In genomic region chr10:82969405-82969804, GRCh38 we compare ENCODE assay signal across 10 cellular contexts.
A peak's percentile ranks its signal among the peaks of the same experiment; 100 is the strongest.
DNase-seq lines count a peak whose midpoint lies in the region; ATAC-seq and TF ChIP-seq lines count a peak whose summit lies in the region.
"Had no signal": no experiment of that assay in that cellular context is flagged by ENCODE, and none has a peak within 500 bp of the region (broad histone marks: within the 10 kb centered on the region; RNA-seq: fewer than 3 reads in every experiment).

No MANE protein-coding gene starts in this region.

- WGBS in liver, result 41% methylated on average over 1 of the region's 1 CpG

- peak; percentile 19 to 34 for TF ChIP-seq CTCF in Caco-2 (IDR thresholded peaks at IDR 0.05; ENCODE audit: insufficient read depth in 1 of 2, low read depth in 1 of 2, low read length in 1 of 2, severe bottlenecking in 1 of 2, unreplicated experiment in 1 of 2)
- peak; percentile 16 for TF ChIP-seq CTCF in liver (IDR thresholded peaks at IDR 0.05; ENCODE audit: low read depth, low read length, missing input control)

- no peaks in the 10 kb centered on the region for H3K9me3 ChIP-seq in Caco-2
- H3K9me3 ChIP-seq in liver (ENCODE audit: control insufficient read depth in 4 of 4, low read length in 3 of 4), result no peaks in the 10 kb centered on the region

- no peaks in the 10 kb centered on the region for H3K36me3 Mint-ChIP-seq in Caco-2 (ENCODE audit: insufficient read depth, unreplicated experiment)

- H3K4me1 ChIP-seq in Caco-2 (no peaks in the 10 kb centered on the region), liver (ENCODE audit: control insufficient read depth in 4 of 4, insufficient read depth in 4 of 4, low read length in 3 of 4) (no peaks in the 10 kb centered on the region)

- peak; percentile 65 to 67 for TF ChIP-seq RAD21 in liver (IDR thresholded peaks at IDR 0.05)

- H3K36me3 ChIP-seq in Caco-2 (ENCODE audit: control insufficient read depth, insufficient read depth, low read length) (no peaks in the 10 kb centered on the region), liver (ENCODE audit: control insufficient read depth in 4 of 4, insufficient read depth in 3 of 4, low read depth in 1 of 4, low read length in 3 of 4) (no peaks in the 10 kb centered on the region)

- no TSS peak for BruUV-seq in Caco-2 (replicated peaks; lab: Mats Ljungman, UMichigan)

- no peaks in the 10 kb centered on the region for H3K27me3 Mint-ChIP-seq in Caco-2 (ENCODE audit: insufficient read depth, unreplicated experiment)

- H3K4me3 ChIP-seq in Caco-2 (ENCODE audit: low read depth, low read length), result no peak overlapping the region
- H3K4me3 ChIP-seq in liver (ENCODE audit: low read depth in 1 of 3, low read length in 3 of 3), result no peak overlapping the region

- H3K9ac ChIP-seq in liver (ENCODE audit: low read depth in 1 of 2, low read length in 2 of 2), result no peak overlapping the region

- H3K4me3 Mint-ChIP-seq in Caco-2 (ENCODE audit: unreplicated experiment), result no peak overlapping the region
- H3K4me3 Mint-ChIP-seq: activated CD8-positive, alpha-beta T cell treated with anti-CD3 and anti-CD28 coated beads, Interleukin-2, amount 10 ng/mL, durations not matched to agents 7 days and 5 days had no signal

- no peak overlapping the region for H3K27ac Mint-ChIP-seq in Caco-2 (ENCODE audit: unreplicated experiment)
- H3K27ac Mint-ChIP-seq: activated CD8-positive, alpha-beta T cell treated with anti-CD3 and anti-CD28 coated beads, Interleukin-2, amount 10 ng/mL, durations not matched to agents 7 days and 5 days had no signal

- ATAC-seq in GM19328 (IDR thresholded peaks at IDR 0.05; ENCODE audit: unreplicated experiment) (no peak), HG02884 (IDR thresholded peaks at IDR 0.05; ENCODE audit: unreplicated experiment) (no peak)
- ATAC-seq: activated CD8-positive, alpha-beta T cell treated with anti-CD3 and anti-CD28 coated beads, Interleukin-2, amount 10 ng/mL, durations not matched to agents 7 days and 5 days had no signal

- CTCF ChIA-PET in Caco-2 (lab: Charles Lee), result interaction anchor here (0.7 to 1.5 kb wide), 6 partner anchors 13 to 902 kb away, joined by 3 to 9 read pairs (median 5); no protein-coding TSS in a partner anchor

- no peaks in the 10 kb centered on the region for H3K27me3 ChIP-seq in Caco-2 (replicated peaks; ENCODE audit: control insufficient read depth, insufficient read depth, low read length)
- H3K27me3 ChIP-seq in liver (ENCODE audit: control insufficient read depth in 4 of 4, insufficient read depth in 4 of 4, low read length in 3 of 4), result no peaks in the 10 kb centered on the region

- H3K4me1 Mint-ChIP-seq in Caco-2 (ENCODE audit: low read depth, unreplicated experiment), result no peaks in the 10 kb centered on the region

- H3K9me3 Mint-ChIP-seq in Caco-2 (ENCODE audit: unreplicated experiment), result no peaks in the 10 kb centered on the region

- POLR2A ChIA-PET in Caco-2 (lab: Charles Lee), result no interaction called here

- DNase-seq in Caco-2 (peak in 1 of 2 experiments; percentile 18), HT1080 (ENCODE audit: low read depth) (peak; percentile 29), astrocyte of the hippocampus (ENCODE audit: low read depth, low spot score) (peak; percentile 54), occipital lobe (lab: John Stamatoyannopoulos, UW) (no peak), mesenteric fat pad (ENCODE audit: low spot score) (no peak)
- DNase-seq: activated CD8-positive, alpha-beta T cell treated with anti-CD3 and anti-CD28 coated beads, Interleukin-2, amount 10 ng/mL, durations not matched to agents 7 days and 5 days; NCI-H524 treated with DMSO at 0.1 percent for 48 hours had no signal

- H3K27ac ChIP-seq in liver (ENCODE audit: low read depth in 1 of 2, low read length in 2 of 2), result no peak overlapping the region

- intact Hi-C loops in Caco-2 (cut with micrococcal nuclease; ENCODE audit: unreplicated experiment), result loop anchor here (1.0 to 10.0 kb wide), 5 partner anchors 35 to 747 kb away; no protein-coding TSS in a partner anchor

TF ChIP-seq in liver, 16 proteins besides CTCF, POLR2A, EP300 and RAD21:
- TF ChIP-seq ATF3 (IDR thresholded peaks at IDR 0.05) (no peak), RXRA (IDR thresholded peaks at IDR 0.05) (no peak), TAF1 (conservative IDR thresholded peaks at IDR 0.05) (no peak), FOXA2 (IDR thresholded peaks at IDR 0.05) (no peak), FOXA1 (IDR thresholded peaks at IDR 0.05) (no peak), HNF4G (IDR thresholded peaks at IDR 0.05) (no peak), JUND (IDR thresholded peaks at IDR 0.05) (no peak), EGR1 (IDR thresholded peaks at IDR 0.05; ENCODE audit: low read depth in 2 of 2) (no peak), SP1 (IDR thresholded peaks at IDR 0.05) (no peak), MAX (IDR thresholded peaks at IDR 0.05) (no peak), ZBTB33 (IDR thresholded peaks at IDR 0.05) (no peak), NR2F2 (IDR thresholded peaks at IDR 0.05) (no peak), HNF4A (conservative IDR thresholded peaks at IDR 0.05) (no peak), REST (IDR thresholded peaks at IDR 0.05) (no peak), GABPA (IDR thresholded peaks at IDR 0.05 in 1 of 2, conservative IDR thresholded peaks at IDR 0.05 in 1 of 2) (no peak), YY1 (IDR thresholded peaks at IDR 0.05) (no peak)

Comparison
In these comparisons a context has a peak if more than half of its experiments do, and no peak if none do; other contexts are left out.
1. DNase-seq: peak in HT1080 (single experiment) and astrocyte of the hippocampus (single experiment); none in occipital lobe (single experiment) and mesenteric fat pad (single experiment).